In genomic region chr16:74497761-74498160, GRCh38 we compare ENCODE assay signal across 28 cellular contexts.
"Had no signal": no experiment of that assay in that cellular context is flagged by ENCODE, and none has a peak within 500 bp of the region (broad histone marks: within the 10 kb centered on the region; RNA-seq: fewer than 3 reads in every experiment).

No MANE protein-coding gene starts in this region.

- H3K4me1 ChIP-seq: esophagus squamous epithelium, gastroesophageal sphincter had no signal

- H3K27me3 ChIP-seq: body of pancreas, esophagus squamous epithelium, gastroesophageal sphincter, heart right ventricle, hepatocyte had no signal

- H3K4me2 ChIP-seq: hepatocyte had no signal

- DNase-seq: activated CD4-positive, alpha-beta T cell treated with anti-CD3 and anti-CD28 coated beads for 36 hours; activated CD4-positive, alpha-beta T cell treated with anti-CD3 and anti-CD28 coated beads, Interleukin-2, amount 10 ng/mL, durations not matched to agents 24 days and 14 days; activated CD4-positive, alpha-beta T cell treated with anti-CD3 and anti-CD28 coated beads, Interleukin-2, amount 50 U/mL, for 48 hours; activated CD4-positive, CD25-positive, alpha-beta regulatory T cell; activated CD4-positive, CD25-positive, alpha-beta regulatory T cell treated with anti-CD3 and anti-CD28 coated beads, Interleukin-2, amount 50 U/mL, for 72 hours; activated CD8-positive, alpha-beta memory T cell treated with anti-CD3 and anti-CD28 coated beads for 24 hours; activated CD8-positive, alpha-beta T cell treated with anti-CD3 and anti-CD28 coated beads for 36 hours; activated gamma-delta T cell; activated naive CD4-positive, alpha-beta T cell treated with Interleukin-2 at 50 U/mL for 16 hours; activated T-cell treated with anti-CD3 and anti-CD28 coated beads, Interleukin-2, amount 50 U/mL, for 72 hours; amniotic stem cell; anterior cingulate cortex; body of pancreas; caudate nucleus; cortex of kidney; dermis blood vessel endothelial cell; effector CD4-positive, alpha-beta T cell; effector memory CD8-positive, alpha-beta T cell; esophagus squamous epithelium; foreskin melanocyte; heart right ventricle; T-helper 2 cell had no signal

- H3K4me3 Mint-ChIP-seq: activated CD4-positive, alpha-beta T cell treated with anti-CD3 and anti-CD28 coated beads for 36 hours; activated CD4-positive, alpha-beta T cell treated with anti-CD3 and anti-CD28 coated beads, Interleukin-2, amount 10 ng/mL, durations not matched to agents 24 days and 14 days; activated CD8-positive, alpha-beta T cell treated with anti-CD3 and anti-CD28 coated beads for 36 hours; activated naive CD8-positive, alpha-beta T cell; activated T-cell treated with anti-CD3 and anti-CD28 coated beads, Interleukin-2, amount 50 U/mL, for 72 hours; effector memory CD8-positive, alpha-beta T cell had no signal

- H3K27me3 Mint-ChIP-seq: activated CD4-positive, alpha-beta T cell treated with anti-CD3 and anti-CD28 coated beads for 36 hours; activated CD4-positive, alpha-beta T cell treated with anti-CD3 and anti-CD28 coated beads, Interleukin-2, amount 10 ng/mL, durations not matched to agents 24 days and 14 days; activated CD8-positive, alpha-beta T cell treated with anti-CD3 and anti-CD28 coated beads for 36 hours; activated naive CD8-positive, alpha-beta T cell; effector memory CD8-positive, alpha-beta T cell had no signal

- H3K9me3 Mint-ChIP-seq: activated CD4-positive, alpha-beta T cell treated with anti-CD3 and anti-CD28 coated beads, Interleukin-2, amount 10 ng/mL, durations not matched to agents 24 days and 14 days; activated CD8-positive, alpha-beta T cell treated with anti-CD3 and anti-CD28 coated beads for 36 hours; activated T-cell treated with anti-CD3 and anti-CD28 coated beads, Interleukin-2, amount 50 U/mL, for 72 hours; effector memory CD8-positive, alpha-beta T cell had no signal

- H3K9me3 ChIP-seq: body of pancreas, esophagus squamous epithelium, gastroesophageal sphincter, heart right ventricle had no signal

- H3K4me3 ChIP-seq: body of pancreas, esophagus squamous epithelium, gastroesophageal sphincter, heart right ventricle, hepatocyte had no signal

- H3K27ac ChIP-seq: body of pancreas, epithelial cell of prostate, esophagus squamous epithelium, gastroesophageal sphincter, heart right ventricle, hepatocyte had no signal

- H2AFZ ChIP-seq: hepatocyte had no signal

- FAIRE-seq: colon, endothelial cell of umbilical vein had no signal

- H3K27ac Mint-ChIP-seq: activated CD4-positive, alpha-beta T cell treated with anti-CD3 and anti-CD28 coated beads for 36 hours; activated CD4-positive, alpha-beta T cell treated with anti-CD3 and anti-CD28 coated beads, Interleukin-2, amount 10 ng/mL, durations not matched to agents 24 days and 14 days; activated CD8-positive, alpha-beta T cell treated with anti-CD3 and anti-CD28 coated beads for 36 hours; activated naive CD8-positive, alpha-beta T cell; activated T-cell treated with anti-CD3 and anti-CD28 coated beads, Interleukin-2, amount 50 U/mL, for 72 hours; effector memory CD8-positive, alpha-beta T cell had no signal
